Comparison of ENCODE assay signal across 24 cellular contexts in the genomic region with DNA sequence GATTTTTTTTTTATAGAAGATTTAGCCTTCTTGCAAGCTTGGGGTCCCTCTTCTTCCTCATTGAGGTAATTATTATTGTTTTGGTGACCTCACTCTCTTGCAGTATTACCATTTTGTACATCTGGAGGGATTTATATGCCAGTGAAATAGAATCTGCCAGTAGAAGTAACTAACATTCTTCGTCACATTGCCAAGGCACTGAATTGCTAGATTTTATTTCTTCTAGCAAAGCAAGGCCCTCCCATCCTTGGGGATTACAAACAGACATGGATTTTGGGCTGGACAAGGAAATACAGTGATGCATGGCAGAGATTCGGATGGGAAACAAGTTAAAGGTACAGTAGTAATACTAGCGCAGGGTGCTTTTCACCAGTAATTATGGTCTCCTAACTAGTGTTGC. TPM values are rescaled to one million over a fixed set of nuclear protein-coding genes. Genes with fewer than 3 reads are reported as not detected.
DNase-seq lines count a peak whose midpoint lies in the region; TF ChIP-seq lines count a peak whose summit lies in the region.
"Had no signal": no experiment of that assay in that cellular context is flagged by ENCODE, and none has a peak within 500 bp of the region (broad histone marks: within the 10 kb centered on the region; RNA-seq: fewer than 3 reads in every experiment).

No MANE protein-coding gene starts in this region.

- H3K9me3 ChIP-seq in left ventricle myocardium inferior (replicated peaks) (no peaks in the 10 kb centered on the region), thyroid gland (no peaks in the 10 kb centered on the region)
- H3K9me3 ChIP-seq: BE2C, HAP-1 had no signal

- H3K4me1 ChIP-seq in left ventricle myocardium inferior, result peaks cover 100% of the 10 kb centered on the region
- peaks cover 33 to 37% of the 10 kb centered on the region in 2 donors for H3K4me1 ChIP-seq in thyroid gland
- H3K4me1 ChIP-seq: HAP-1 had no signal

- H3K36me3 Mint-ChIP-seq in mesothelial cell of epicardium, result no peaks in the 10 kb centered on the region
- H3K36me3 Mint-ChIP-seq: CD4-positive, CD25-positive, alpha-beta regulatory T cell; CD8-positive, alpha-beta memory T cell had no signal

- no peak overlapping the region for H3K4me3 Mint-ChIP-seq in mesothelial cell of epicardium
- H3K4me3 Mint-ChIP-seq: CD4-positive, CD25-positive, alpha-beta regulatory T cell; CD8-positive, alpha-beta memory T cell had no signal

- TF ChIP-seq CTCF in left ventricle myocardium inferior (IDR thresholded peaks at IDR 0.05; ENCODE audit: borderline replicate concordance) (no peak), mesothelial cell of epicardium (IDR thresholded peaks at IDR 0.05; ENCODE audit: unreplicated experiment) (no peak), thyroid gland (IDR thresholded peaks at IDR 0.05) (no peak)

- H3K4me3 ChIP-seq in left ventricle myocardium inferior, result no peak overlapping the region
- no peak overlapping the region for H3K4me3 ChIP-seq in thyroid gland (replicated peaks in 1 of 3)
- H3K4me3 ChIP-seq: GM12878, GM23248, HAP-1 had no signal

- peak overlapping the region; percentile 93 for H3K27ac ChIP-seq in left ventricle myocardium inferior (replicated peaks)
- peak overlapping the region in 2 of 3 donors; percentile 44 to 62 for H3K27ac ChIP-seq in thyroid gland
- H3K27ac ChIP-seq: GM23248 had no signal

- 79 to 93% methylated on average over 3 of the region's 3 CpGs for WGBS in thyroid gland, 2 donors

- H3K27me3 Mint-ChIP-seq in mesothelial cell of epicardium (ENCODE audit: low read depth), result peaks cover 11% of the 10 kb centered on the region

- DNase-seq in left ventricle myocardium inferior, result no peak
- no peak for DNase-seq in cardiac septum (ENCODE audit: low spot score)
- peak; percentile 78 for DNase-seq in fibroblast of peridontal ligament (ENCODE audit: extremely low read depth)
- DNase-seq in mesothelial cell of epicardium (ENCODE audit: low spot score in 2 of 2, unreplicated experiment in 2 of 2), result no peak
- no peak for DNase-seq in thyroid gland
- DNase-seq in activated T-cell treated with anti-CD3 and anti-CD28 coated beads for 4 hours, result no peak
- DNase-seq in NCI-H524 treated with DMSO at 0.1 percent for 48 hours (lab: John Stamatoyannopoulos, UW), result no peak
- no peak for DNase-seq in NCI-H1417 treated with DMSO at 0.1 percent for 48 hours (lab: John Stamatoyannopoulos, UW)
- DNase-seq: 8988T; BE2C; C1 segment of cervical spinal cord; CD4-positive, CD25-positive, alpha-beta regulatory T cell; CD8-positive, alpha-beta memory T cell; COR-L47; DMS 273 treated with DMSO at 0.1 percent for 48 hours; DMS53; DND-41; EL; GM23248 had no signal

- peak overlapping the region; percentile 81 for H3K27ac Mint-ChIP-seq in mesothelial cell of epicardium
- H3K27ac Mint-ChIP-seq: CD4-positive, CD25-positive, alpha-beta regulatory T cell; CD8-positive, alpha-beta memory T cell had no signal

- H3K9me3 Mint-ChIP-seq in mesothelial cell of epicardium, result no peaks in the 10 kb centered on the region
- H3K9me3 Mint-ChIP-seq: CD4-positive, CD25-positive, alpha-beta regulatory T cell had no signal

- H3K36me3 ChIP-seq in left ventricle myocardium inferior, result peaks cover 17% of the 10 kb centered on the region
- no peaks in the 10 kb centered on the region for H3K36me3 ChIP-seq in thyroid gland
- H3K36me3 ChIP-seq: BE2C, HAP-1 had no signal

- H3K4me1 Mint-ChIP-seq in mesothelial cell of epicardium, result peaks cover 32% of the 10 kb centered on the region
- H3K4me1 Mint-ChIP-seq: CD4-positive, CD25-positive, alpha-beta regulatory T cell; CD8-positive, alpha-beta memory T cell had no signal

- H3K27me3 ChIP-seq in left ventricle myocardium inferior (ENCODE audit: low read depth), result no peaks in the 10 kb centered on the region
- no peaks in the 10 kb centered on the region for H3K27me3 ChIP-seq in thyroid gland

- no peak for TF ChIP-seq POLR2A in thyroid gland (IDR thresholded peaks at IDR 0.05)

- intact Hi-C loops in left ventricle myocardium inferior (cut with micrococcal nuclease) (no loop called here), cardiac septum (cut with DNase I) (no loop called here), thyroid gland (cut with DNase I) (loop anchor here (10.0 kb wide), 1 partner anchor 79 kb away; no protein-coding TSS in a partner anchor)

RNA-seq across cellular contexts. Expression of gene ADAMTS15, which starts 7.8 kb away (rescaled TPM):
- total RNA-seq in left ventricle myocardium inferior (22.9 TPM), cardiac septum (8.5 TPM), mesothelial cell of epicardium (8.1 to 9.9 TPM (median 9.4 TPM) in 3 replicates), thyroid gland (10 to 100 TPM; 11.2 to 29.2 (median 23.5) TPM)
- total RNA-seq: CD4-positive, CD25-positive, alpha-beta regulatory T cell; CD8-positive, alpha-beta memory T cell; G401; GM12878 had no signal

RNA-seq across cellular contexts. Expression of gene ADAMTS8, which starts 27.9 kb away (rescaled TPM):
- 0.85 TPM for total RNA-seq in left ventricle myocardium inferior
- total RNA-seq in cardiac septum, result 3.9 TPM
- 0.70 to 1.3 TPM (median 0.96 TPM) in 3 replicates for total RNA-seq in mesothelial cell of epicardium
- under 1 TPM in 2 of 4 donors, not detected in 2; 0.38 to 0.56 TPM for total RNA-seq in thyroid gland
- total RNA-seq: A673; CD4-positive, CD25-positive, alpha-beta regulatory T cell; CD8-positive, alpha-beta memory T cell; G401; GM12878; HepG2 had no signal
